ENCODE assay signal across 16 cellular contexts in the genomic region with DNA sequence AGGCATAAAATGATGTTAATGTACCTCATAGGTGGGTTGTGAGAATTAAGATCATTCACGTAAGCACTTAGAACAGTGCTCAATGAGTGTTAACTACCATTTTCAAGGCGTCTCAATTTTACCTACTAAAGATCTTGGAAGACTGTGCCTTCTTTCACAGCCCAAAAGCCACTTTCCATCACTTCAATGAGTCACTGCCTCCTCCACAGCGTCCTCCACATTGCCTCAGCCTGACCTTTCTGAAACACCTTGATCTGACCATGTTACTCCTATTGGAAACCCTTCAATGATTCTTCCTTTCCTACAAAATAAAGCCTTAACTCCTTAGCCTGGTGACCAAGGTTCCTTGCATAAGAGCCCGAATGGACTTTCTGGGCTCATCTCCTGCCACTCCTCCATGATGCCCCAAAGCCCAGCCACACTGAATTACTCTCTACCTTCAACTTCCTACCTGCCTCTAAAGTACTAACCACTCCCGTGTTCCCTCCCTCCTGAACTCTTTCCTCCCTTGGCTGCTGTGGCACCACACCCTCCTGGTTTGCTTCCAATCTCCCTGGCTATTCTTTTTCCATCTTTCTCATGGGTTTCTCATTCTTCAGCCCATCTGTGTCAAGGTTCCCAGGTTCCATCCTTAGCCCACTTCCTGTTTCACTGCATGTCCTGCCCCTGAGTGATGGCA. TPM values are rescaled to one million over a fixed set of nuclear protein-coding genes. Genes with fewer than 3 reads are reported as not detected.
"Had no signal": no experiment of that assay in that cellular context is flagged by ENCODE, and none has a peak within 500 bp of the region (broad histone marks: within the 10 kb centered on the region; RNA-seq: fewer than 3 reads in every experiment).

No MANE protein-coding gene starts in this region.

- H3K4me3 Mint-ChIP-seq: activated naive CD4-positive, alpha-beta T cell treated with anti-CD3 and anti-CD28 coated beads, Interleukin-2, amount 10 ng/mL, durations not matched to agents 7 days and 5 days; neural progenitor cell; T-helper 17 cell had no signal

- H3K4me1 ChIP-seq: neural progenitor cell had no signal

- H3K9me3 ChIP-seq: ovary had no signal

- H3K27ac Mint-ChIP-seq: activated naive CD4-positive, alpha-beta T cell treated with anti-CD3 and anti-CD28 coated beads, Interleukin-2, amount 10 ng/mL, durations not matched to agents 7 days and 5 days had no signal

- H3K27ac ChIP-seq: neural progenitor cell, ovary had no signal

- FAIRE-seq: bronchial epithelial cell, islet of Langerhans, TTC549, urothelium cell line had no signal

- DNase-seq: activated CD4-positive, CD25-positive, alpha-beta regulatory T cell; activated naive CD4-positive, alpha-beta T cell treated with anti-CD3 and anti-CD28 coated beads, Interleukin-2, amount 10 ng/mL, durations not matched to agents 7 days and 5 days; aorta; foreskin melanocyte; head of caudate nucleus; mammary epithelial cell; ovary; stimulated activated CD4-positive, alpha-beta T cell treated with anti-CD3 and anti-CD28 coated beads, Interleukin-12 subunit alpha, Interleukin-12 subunit beta, amount 100 ng/mL, for 4 hours; stimulated activated CD4-positive, alpha-beta T cell treated with anti-CD3 and anti-CD28 coated beads, Interleukin-2, amount 100 ng/mL, for 48 hours; T-helper 17 cell had no signal

- H3K4me3 ChIP-seq: neural progenitor cell, ovary had no signal

- ATAC-seq: left lobe of liver, T-helper 17 cell had no signal

- H3K27me3 Mint-ChIP-seq: activated naive CD4-positive, alpha-beta T cell treated with anti-CD3 and anti-CD28 coated beads, Interleukin-2, amount 10 ng/mL, durations not matched to agents 7 days and 5 days; T-helper 17 cell had no signal

- H3K36me3 Mint-ChIP-seq: activated naive CD4-positive, alpha-beta T cell treated with anti-CD3 and anti-CD28 coated beads, Interleukin-2, amount 10 ng/mL, durations not matched to agents 7 days and 5 days; neural progenitor cell had no signal

- H3K27me3 ChIP-seq: neural progenitor cell, ovary had no signal

- H3K9me3 Mint-ChIP-seq: activated naive CD4-positive, alpha-beta T cell treated with anti-CD3 and anti-CD28 coated beads, Interleukin-2, amount 10 ng/mL, durations not matched to agents 7 days and 5 days; neural progenitor cell had no signal

- H3K36me3 ChIP-seq: neural progenitor cell, ovary had no signal

RNA-seq across cellular contexts. Expression of a gene that starts 22.4 kb away (rescaled TPM):
- total RNA-seq: bronchial epithelial cell, left lobe of liver had no signal
